Comparison of ENCODE assay signal across 1 cellular context in the genomic region with DNA sequence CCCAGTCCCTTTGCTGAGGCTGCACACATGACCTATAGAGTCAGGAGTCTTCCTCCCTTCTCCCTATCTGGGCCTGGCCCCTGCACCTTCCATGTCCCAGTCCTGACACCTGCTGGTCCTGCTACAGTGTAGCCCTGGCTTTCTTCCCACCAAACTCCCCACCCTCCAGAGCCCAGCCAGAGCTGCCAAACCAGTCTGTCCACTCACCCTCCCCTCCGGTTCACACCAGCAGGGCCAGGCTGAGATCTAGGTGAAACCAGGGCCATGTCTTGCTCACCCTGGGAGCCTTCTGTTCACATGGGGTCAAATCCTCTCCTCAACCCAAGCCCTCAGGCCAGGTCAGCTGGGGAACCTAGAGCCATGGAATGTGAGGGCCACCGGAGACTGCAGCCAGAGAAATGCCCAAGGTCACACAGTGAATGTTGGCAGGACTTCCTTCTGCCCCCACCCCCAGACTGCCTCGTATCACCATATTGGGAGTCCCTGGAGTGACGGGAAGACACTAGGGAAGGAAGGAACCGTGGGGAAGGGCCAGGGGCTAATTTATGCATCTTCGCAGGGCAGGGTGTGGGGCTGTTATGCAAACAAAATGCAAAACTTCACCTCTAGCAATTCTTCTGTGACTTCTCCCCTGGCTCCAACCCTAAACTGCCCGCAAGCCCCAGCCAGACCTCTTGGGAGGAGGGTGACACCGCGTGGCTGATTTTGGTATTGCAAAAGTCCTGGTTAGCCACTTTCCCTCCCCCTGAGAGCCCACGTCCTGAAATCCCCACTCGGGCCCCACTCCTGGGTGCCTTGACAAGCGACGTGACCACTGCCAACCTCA.
TF ChIP-seq lines count a peak whose summit lies in the region.

No MANE protein-coding gene starts in this region.

TF ChIP-seq in HepG2, 621 proteins besides CTCF, POLR2A, EP300 and RAD21 (continued from another document):
- TF ChIP-seq RFXAP (CRISPR knock-in tag; IDR thresholded peaks at IDR 0.05; ENCODE audit: borderline replicate concordance) (0 out of 2 replicates have a peak, but pooled peaks have one; percentile 53), IRF2 (CRISPR knock-in tag; IDR thresholded peaks at IDR 0.05) (0 out of 2 replicates have a peak, but pooled peaks have one; percentile 8), ZBTB20 (CRISPR knock-in tag; IDR thresholded peaks at IDR 0.05; ENCODE audit: borderline replicate concordance, low read depth) (no peak), ZNF468 (CRISPR knock-in tag; IDR thresholded peaks at IDR 0.05) (no peak), HOXA5 (CRISPR knock-in tag; IDR thresholded peaks at IDR 0.05) (peak; percentile 30; the same call in 1 of the 2 replicates), ELF4 (CRISPR knock-in tag; IDR thresholded peaks at IDR 0.05; ENCODE audit: borderline replicate concordance) (no peak), MAZ (IDR thresholded peaks at IDR 0.05; ENCODE audit: borderline replicate concordance, low read depth, low read length) (peak; percentile 54; the same call in 1 of the 2 replicates), MAZ (CRISPR knock-in tag; IDR thresholded peaks at IDR 0.05; ENCODE audit: low read depth) (peak; percentile 62)
